In genomic region chr1:32073387-32074229, GRCh38 we compare ENCODE assay signal across 8 cellular contexts. TPM values are rescaled to one million over a fixed set of nuclear protein-coding genes. Genes with fewer than 3 reads are reported as not detected.
A peak's percentile ranks its signal among the peaks of the same experiment; 100 is the strongest.
DNase-seq lines count a peak whose midpoint lies in the region; ATAC-seq and TF ChIP-seq lines count a peak whose summit lies in the region.

No MANE protein-coding gene starts in this region.

- H3K36me3 ChIP-seq in BLaER1 (peaks cover 44% of the 10 kb centered on the region), HCT116 (ENCODE audit: control insufficient read depth in 1 of 2, insufficient read depth in 2 of 2, low read length in 2 of 2) (peaks cover 13 to 18% of the 10 kb centered on the region in 2 experiments; a peak in 3 of 4 replicates), testis (ENCODE audit: low read depth, missing control alignments) (no peaks in the 10 kb centered on the region)

- TF ChIP-seq RAD21 in HCT116 (IDR thresholded peaks at IDR 0.05; ENCODE audit: low read depth) = no peak

- H3K9me3 ChIP-seq in BLaER1 (no peaks in the 10 kb centered on the region), HCT116 (ENCODE audit: control insufficient read depth in 1 of 2, insufficient read depth in 1 of 2, low read depth in 1 of 2, low read length in 2 of 2) (no peaks in the 10 kb centered on the region), testis (no peaks in the 10 kb centered on the region)

- BruUV-seq in HCT116 (replicated peaks; lab: Mats Ljungman, UMichigan) = TSS peak; percentile 60

- RAD21 ChIA-PET in HCT116 (lab: Charles Lee; ENCODE audit: low non-redundant PET in 1 of 2, low total read pairs in 2 of 2, uncharacterized antibody in 2 of 2, unreplicated experiment in 2 of 2) = interaction anchor here in 1 of 2 experiments (1.0 kb wide), 1 partner anchor 34 kb away, joined by 6 read pairs; the partner anchor contains the start of gene KPNA6

- H3K27ac ChIP-seq in BLaER1 = peak overlapping the region; percentile 95
- peak overlapping the region; percentile 88 for H3K27ac ChIP-seq in HCT116 (ENCODE audit: low read depth, low read length)
- peak overlapping the region; percentile 94 to 95 for H3K27ac ChIP-seq in testis

- peak overlapping the region; percentile 94 for H3K4me3 Mint-ChIP-seq in activated naive CD8-positive, alpha-beta T cell treated with anti-CD3 and anti-CD28 coated beads, Interleukin-2, amount 10 ng/mL, durations not matched to agents 7 days and 5 days
- peak overlapping the region; percentile 90 to 97 (median 94) for H3K4me3 Mint-ChIP-seq in immature natural killer cell

- H3K4me2 ChIP-seq in BLaER1 (peak overlapping the region; percentile 76), HCT116 (ENCODE audit: low read length) (peak overlapping the region; percentile 94)

- H3K9ac ChIP-seq in BLaER1 = peak overlapping the region; percentile 90; the same call in 1 of the 2 replicates
- H3K9ac ChIP-seq in HCT116 (ENCODE audit: low read length) = peak overlapping the region; percentile 69

- H3K27me3 ChIP-seq in BLaER1 = no peaks in the 10 kb centered on the region
- no peaks in the 10 kb centered on the region for H3K27me3 ChIP-seq in HCT116 (ENCODE audit: insufficient read depth, low read length)
- no peaks in the 10 kb centered on the region for H3K27me3 ChIP-seq in testis

- H3K4me1 Mint-ChIP-seq in activated naive CD8-positive, alpha-beta T cell treated with anti-CD3 and anti-CD28 coated beads, Interleukin-2, amount 10 ng/mL, durations not matched to agents 7 days and 5 days = peaks cover 40% of the 10 kb centered on the region
- H3K4me1 Mint-ChIP-seq in immature natural killer cell = peaks cover 28 to 35% of the 10 kb centered on the region in 2 donors

- TF ChIP-seq CTCF in HCT116 (IDR thresholded peaks at IDR 0.05 in 2 of 3, conservative IDR thresholded peaks at IDR 0.05 in 1 of 3; ENCODE audit: borderline replicate concordance in 1 of 3, insufficient read depth in 1 of 3, low read depth in 2 of 3, low read length in 2 of 3) (no peak; a peak in 2 of 6 replicates), testis (IDR thresholded peaks at IDR 0.05) (no peak)

- POLR2A ChIA-PET in HCT116 (lab: Charles Lee) = interaction anchor here (0.7 to 1.7 kb wide), 10 partner anchors 8 to 285 kb away, joined by 3 to 8 read pairs (median 4); partner anchors contain the start of genes KPNA6 and TXLNA
- POLR2A ChIA-PET in activated naive CD8-positive, alpha-beta T cell treated with anti-CD3 and anti-CD28 coated beads, Interleukin-2, amount 10 ng/mL, durations not matched to agents 7 days and 5 days (lab: Charles Lee) = interaction anchor here (0.6 to 3.5 kb wide), 21 partner anchors 9 to 870 kb away, joined by 3 to 36 read pairs (median 4); partner anchors contain the start of genes IQCC, KHDRBS1, KPNA6 and TXLNA

- 28 to 32% methylated on average over 19 to 22 of the region's 22 CpGs for WGBS in testis, 2 donors

- peaks cover 10% of the 10 kb centered on the region for H3K27me3 Mint-ChIP-seq in activated naive CD8-positive, alpha-beta T cell treated with anti-CD3 and anti-CD28 coated beads, Interleukin-2, amount 10 ng/mL, durations not matched to agents 7 days and 5 days
- peaks cover 4 to 14% (median 5%) of the 10 kb centered on the region in 3 donors for H3K27me3 Mint-ChIP-seq in immature natural killer cell (ENCODE audit: low read depth in 3 of 3)

- no peak for TF ChIP-seq POLR2A in HCT116 (IDR thresholded peaks at IDR 0.05; ENCODE audit: borderline replicate concordance, extremely low read depth, insufficient read depth, insufficient read length)
- no peak for TF ChIP-seq POLR2A in testis (IDR thresholded peaks at IDR 0.05)

- H3K4me1 ChIP-seq in BLaER1 (peaks cover 68% of the 10 kb centered on the region), HCT116 (ENCODE audit: control insufficient read depth in 1 of 2, insufficient read depth in 2 of 2, low read length in 2 of 2) (peaks cover 22% of the 10 kb centered on the region in 2 experiments), testis (peaks cover 11% of the 10 kb centered on the region)

- peaks cover 39% of the 10 kb centered on the region for H4K20me1 ChIP-seq in BLaER1
- H4K20me1 ChIP-seq in HCT116 (ENCODE audit: insufficient read depth) = no peaks in the 10 kb centered on the region

- H3K9me3 Mint-ChIP-seq in activated naive CD8-positive, alpha-beta T cell treated with anti-CD3 and anti-CD28 coated beads, Interleukin-2, amount 10 ng/mL, durations not matched to agents 7 days and 5 days = no peaks in the 10 kb centered on the region
- no peaks in the 10 kb centered on the region for H3K9me3 Mint-ChIP-seq in immature natural killer cell

- H3K27ac Mint-ChIP-seq in activated naive CD8-positive, alpha-beta T cell treated with anti-CD3 and anti-CD28 coated beads, Interleukin-2, amount 10 ng/mL, durations not matched to agents 7 days and 5 days = peak overlapping the region; percentile 90
- peak overlapping the region; percentile 85 to 95 (median 89) for H3K27ac Mint-ChIP-seq in immature natural killer cell

- peaks cover 13% of the 10 kb centered on the region for H3K36me3 Mint-ChIP-seq in activated naive CD8-positive, alpha-beta T cell treated with anti-CD3 and anti-CD28 coated beads, Interleukin-2, amount 10 ng/mL, durations not matched to agents 7 days and 5 days
- H3K36me3 Mint-ChIP-seq in immature natural killer cell = peaks cover 0 to 11% (median 4%) of the 10 kb centered on the region in 3 donors

- H3K9me2 ChIP-seq in HCT116 (ENCODE audit: insufficient read depth) = no peaks in the 10 kb centered on the region

- ATAC-seq in HCT116 = peak; percentile 50
- ATAC-seq in activated naive CD8-positive, alpha-beta T cell treated with anti-CD3 and anti-CD28 coated beads, Interleukin-2, amount 10 ng/mL, durations not matched to agents 7 days and 5 days (ENCODE audit: low read depth) = no peak

- H3K79me2 ChIP-seq in HCT116 (ENCODE audit: insufficient read depth, low read length) = peaks cover 13% of the 10 kb centered on the region

- H3K4me3 ChIP-seq in BLaER1 (peak overlapping the region; percentile 77), HCT116 (replicated peaks in 1 of 2; ENCODE audit: low read depth in 1 of 2, low read length in 2 of 2) (peak overlapping the region; percentile 76 to 80), testis (peak overlapping the region; percentile 79 to 81)

- DNase-seq in HCT116 (ENCODE audit: low read depth, low spot score) = no peak
- DNase-seq in activated naive CD8-positive, alpha-beta T cell treated with anti-CD3 and anti-CD28 coated beads, Interleukin-2, amount 10 ng/mL, durations not matched to agents 7 days and 5 days = no peak
- DNase-seq in immature natural killer cell = no peak
- no peak for DNase-seq in testis
- no peak for DNase-seq in ACHN
- DNase-seq in dedifferentiated amniotic fluid mesenchymal stem cell (ENCODE audit: extremely low spot score) = no peak
- DNase-seq in HuH-7 (ENCODE audit: low spot score) = no peak

- CTCF ChIA-PET in HCT116 (lab: Charles Lee) = interaction anchor here (0.9 to 2.8 kb wide), 5 partner anchors 9 to 486 kb away, joined by 3 to 15 read pairs (median 5); partner anchors contain the start of gene KPNA6

- intact Hi-C loops in HCT116 (cut with micrococcal nuclease) = no loop called here
- intact Hi-C loops in testis (cut with DNase I; ENCODE audit: low total_unique reads) = no loop called here

- H2AFZ ChIP-seq in HCT116 (ENCODE audit: low read depth, low read length, poor library complexity, severe bottlenecking) = no peak overlapping the region

- in situ Hi-C loops in ACHN (cut with HindIII; ENCODE audit: low pct_ligation_motif_present, low pct_unique_long_range_greater_than_20kb, low sequenced_read_pairs) = no loop called here

TF ChIP-seq in HCT116, 20 proteins besides CTCF, POLR2A, EP300 and RAD21 (continues in another document):
- TF ChIP-seq POLR2AphosphoS5 (IDR thresholded peaks at IDR 0.05; ENCODE audit: low read depth, low read length) (no peak), MAX (IDR thresholded peaks at IDR 0.05) (no peak)

RNA-seq across cellular contexts. Expression of gene TMEM39B, which starts 0.9 kb away (rescaled TPM):
- 22.8 TPM for total RNA-seq in HCT116 (2021; ENCODE audit: unreplicated experiment)
- 28.0 and 29.2 TPM in 2 replicates for polyA plus RNA-seq in HCT116 (2012)
- total RNA-seq in activated naive CD8-positive, alpha-beta T cell treated with anti-CD3 and anti-CD28 coated beads, Interleukin-2, amount 10 ng/mL, durations not matched to agents 7 days and 5 days = 10 to 100 TPM; 27.1 to 28.4 TPM
- polyA plus RNA-seq in immature natural killer cell = 1 to 10 TPM in 2 of 3 donors, under 1 TPM in 1; 0.94 to 2.3 (median 2.0) TPM
- 10 to 100 TPM; 15.7 to 16.9 TPM for total RNA-seq in testis
- 24.0 TPM for polyA plus RNA-seq in testis (ENCODE audit: insufficient read depth, low read depth, low replicate concordance)

RNA-seq across cellular contexts. Expression of gene KPNA6, which starts 34.2 kb away (rescaled TPM):
- 79.9 TPM for total RNA-seq in HCT116 (2021; ENCODE audit: unreplicated experiment)
- 18.1 and 20.4 TPM in 2 replicates for polyA plus RNA-seq in HCT116 (2012)
- 10 to 100 TPM; 63.8 to 69.8 TPM for total RNA-seq in activated naive CD8-positive, alpha-beta T cell treated with anti-CD3 and anti-CD28 coated beads, Interleukin-2, amount 10 ng/mL, durations not matched to agents 7 days and 5 days
- polyA plus RNA-seq in immature natural killer cell = 10 to 100 TPM; 20.7 to 36.8 (median 21.2) TPM
- 10 to 100 TPM; 56.5 to 64.6 TPM for total RNA-seq in testis
- polyA plus RNA-seq in testis (ENCODE audit: insufficient read depth, low read depth, low replicate concordance) = 107 TPM

RNA-seq across cellular contexts. Expression of gene KHDRBS1, which starts 59.9 kb away (rescaled TPM):
- total RNA-seq in HCT116 (2021; ENCODE audit: unreplicated experiment) = 215 TPM
- polyA plus RNA-seq in HCT116 (2012) = 104 and 129 TPM in 2 replicates
- 100 to 1,000 TPM; 162 TPM for total RNA-seq in activated naive CD8-positive, alpha-beta T cell treated with anti-CD3 and anti-CD28 coated beads, Interleukin-2, amount 10 ng/mL, durations not matched to agents 7 days and 5 days
- 100 to 1,000 TPM in 1 of 3 donors, 10 to 100 TPM in 2; 74.0 to 121 (median 86.1) TPM for polyA plus RNA-seq in immature natural killer cell
- 10 to 100 TPM; 90.4 to 95.0 TPM for total RNA-seq in testis
- 133 TPM for polyA plus RNA-seq in testis (ENCODE audit: insufficient read depth, low read depth, low replicate concordance)
